Comparison of ENCODE assay signal across 23 cellular contexts in the genomic region with DNA sequence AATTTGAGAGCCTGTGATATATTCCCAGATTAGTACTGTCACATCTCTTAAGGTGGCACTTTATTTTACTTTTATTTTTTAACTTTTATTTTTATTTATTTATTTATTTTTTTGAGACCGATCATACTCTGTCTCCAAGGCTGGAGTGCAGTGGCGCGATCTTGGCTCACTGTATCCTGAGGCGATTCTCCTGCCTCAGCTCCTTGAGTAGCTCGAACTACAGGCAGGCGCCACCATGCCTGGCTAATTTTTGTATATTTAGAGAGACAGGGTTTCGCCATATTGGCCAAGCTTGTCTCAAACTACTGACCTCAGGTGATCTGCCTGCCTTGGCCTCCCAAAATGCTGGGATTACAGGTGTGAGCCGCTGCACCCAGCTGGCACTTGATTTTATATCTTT.
"Had no signal": no experiment of that assay in that cellular context is flagged by ENCODE, and none has a peak within 500 bp of the region (broad histone marks: within the 10 kb centered on the region; RNA-seq: fewer than 3 reads in every experiment).

No MANE protein-coding gene starts in this region.

- H3K4me3 Mint-ChIP-seq: activated CD4-positive, alpha-beta T cell treated with anti-CD3 and anti-CD28 coated beads, Interleukin-2, amount 10 ng/mL, durations not matched to agents 24 days and 14 days; activated CD8-positive, alpha-beta T cell treated with anti-CD3 and anti-CD28 coated beads for 36 hours; activated naive CD4-positive, alpha-beta T cell treated with anti-CD3 and anti-CD28 coated beads, Interleukin-2, amount 10 ng/mL, durations not matched to agents 7 days and 5 days; activated naive CD8-positive, alpha-beta T cell treated with anti-CD3 and anti-CD28 coated beads, Interleukin-2, amount 50 U/mL, for 24 hours; natural killer cell; T-cell had no signal

- H3K9me3 ChIP-seq: breast epithelium, gastrocnemius medialis, tibial nerve, uterus had no signal

- H3K27ac ChIP-seq: breast epithelium, gastrocnemius medialis, tibial nerve, uterus had no signal

- H3K36me3 Mint-ChIP-seq: activated naive CD4-positive, alpha-beta T cell treated with anti-CD3 and anti-CD28 coated beads, Interleukin-2, amount 10 ng/mL, durations not matched to agents 7 days and 5 days; natural killer cell; T-cell had no signal

- DNase-seq: activated CD4-positive, alpha-beta T cell treated with anti-CD3 and anti-CD28 coated beads, Interleukin-2, amount 10 ng/mL, durations not matched to agents 24 days and 14 days; activated CD8-positive, alpha-beta memory T cell treated with anti-CD3 and anti-CD28 coated beads, Interleukin-2, amount 50 U/mL, for 4 hours; activated CD8-positive, alpha-beta T cell treated with anti-CD3 and anti-CD28 coated beads for 36 hours; activated effector memory CD4-positive, alpha-beta T cell treated with Interleukin-2 at 50 U/mL for 16 hours; activated naive CD4-positive, alpha-beta T cell treated with anti-CD3 and anti-CD28 coated beads, Interleukin-2, amount 10 ng/mL, durations not matched to agents 7 days and 5 days; activated naive CD8-positive, alpha-beta T cell treated with anti-CD3 and anti-CD28 coated beads, Interleukin-2, amount 50 U/mL, for 24 hours; activated T-cell treated with anti-CD3 and anti-CD28 coated beads, Interleukin-2, amount 50 U/mL, for 48 hours; anterior cingulate cortex; effector CD4-positive, alpha-beta T cell; gastrocnemius medialis; head of caudate nucleus; left ventricle myocardium superior; natural killer cell; occipital lobe; posterior cingulate gyrus; stimulated activated naive CD8-positive, alpha-beta T cell treated with anti-CD3 and anti-CD28 coated beads, Interleukin-15, Interleukin-2, amounts not matched to agents 100 U/mL and 50 U/mL, for 24 hours; substantia nigra; T-cell; T-helper 9 cell; uterus had no signal

- H3K4me3 ChIP-seq: breast epithelium, gastrocnemius medialis, tibial nerve, uterus had no signal

- H3K4me1 ChIP-seq: breast epithelium, gastrocnemius medialis, uterus had no signal

- H3K27ac Mint-ChIP-seq: activated naive CD4-positive, alpha-beta T cell treated with anti-CD3 and anti-CD28 coated beads, Interleukin-2, amount 10 ng/mL, durations not matched to agents 7 days and 5 days; natural killer cell; T-cell had no signal

- H3K36me3 ChIP-seq: breast epithelium, gastrocnemius medialis, tibial nerve, uterus had no signal

- H3K27me3 ChIP-seq: breast epithelium, gastrocnemius medialis, tibial nerve, uterus had no signal

- ATAC-seq: activated CD8-positive, alpha-beta T cell treated with anti-CD3 and anti-CD28 coated beads for 36 hours; esophagus mucosa; gastrocnemius medialis; left ventricle myocardium superior; natural killer cell; T-cell had no signal

- H3K9me3 Mint-ChIP-seq: activated CD4-positive, alpha-beta T cell treated with anti-CD3 and anti-CD28 coated beads, Interleukin-2, amount 10 ng/mL, durations not matched to agents 24 days and 14 days; activated CD8-positive, alpha-beta T cell treated with anti-CD3 and anti-CD28 coated beads for 36 hours; activated naive CD8-positive, alpha-beta T cell treated with anti-CD3 and anti-CD28 coated beads, Interleukin-2, amount 50 U/mL, for 24 hours; natural killer cell; T-cell had no signal

- H3K4me1 Mint-ChIP-seq: activated naive CD4-positive, alpha-beta T cell treated with anti-CD3 and anti-CD28 coated beads, Interleukin-2, amount 10 ng/mL, durations not matched to agents 7 days and 5 days had no signal
